22 cellular contexts compared by ENCODE assay signal in the genomic region with DNA sequence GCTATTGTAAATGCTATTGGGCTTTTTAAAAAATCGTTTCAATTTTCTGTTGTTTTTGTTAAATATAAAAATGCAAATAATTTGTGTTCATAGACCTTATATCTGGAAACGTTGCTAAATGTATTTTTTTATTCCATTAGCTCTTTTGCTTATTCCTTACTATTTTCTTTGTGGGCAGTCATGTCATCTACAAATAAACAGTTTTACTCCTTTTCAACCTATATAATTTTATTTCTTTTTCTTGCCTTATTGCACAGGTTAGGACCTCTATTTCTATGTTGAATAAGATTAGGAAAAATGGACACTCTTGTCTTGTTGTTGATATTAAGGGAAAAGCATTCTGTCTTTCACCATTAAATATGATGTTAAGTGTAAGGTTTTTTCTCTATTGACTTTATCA.
DNase-seq lines count a peak whose midpoint lies in the region; FAIRE-seq and TF ChIP-seq lines count a peak whose summit lies in the region.
"Had no signal": no experiment of that assay in that cellular context is flagged by ENCODE, and none has a peak within 500 bp of the region (broad histone marks: within the 10 kb centered on the region; RNA-seq: fewer than 3 reads in every experiment).

No MANE protein-coding gene starts in this region.

- no peak for DNase-seq in astrocyte (ENCODE audit: low read depth)
- no peak for DNase-seq in EL
- DNase-seq in ovary, result no peak
- DNase-seq in breast epithelium (ENCODE audit: low spot score in 2 of 2), result no peak
- DNase-seq in coronary artery (ENCODE audit: low spot score), result no peak
- DNase-seq: 8988T; AML-193; Caco-2; Calu3; CD4-positive, alpha-beta T cell; CD8-positive, alpha-beta T cell; DMS79 treated with DMSO at 0.1 percent for 48 hours; GF-D8 had no signal

- TF ChIP-seq CTCF in astrocyte (IDR thresholded peaks at IDR 0.05; ENCODE audit: insufficient read depth, low read depth, low read length) (no peak), ovary (IDR thresholded peaks at IDR 0.05) (no peak), breast epithelium (IDR thresholded peaks at IDR 0.05) (no peak), coronary artery (IDR thresholded peaks at IDR 0.05) (no peak)

- TF ChIP-seq POLR2A in ovary (IDR thresholded peaks at IDR 0.05) (no peak), breast epithelium (IDR thresholded peaks at IDR 0.05) (no peak)

- no peak overlapping the region for H3K4me2 ChIP-seq in astrocyte (ENCODE audit: low read length)
- H3K4me2 ChIP-seq: A549; BLaER1 treated with 17β-estradiol and CSF1 and Interleukin-3, amounts not matched to agents 10 nM and 100 nM had no signal

- no peak overlapping the region for H2AFZ ChIP-seq in astrocyte (ENCODE audit: low read depth, low read length)

- no peaks in the 10 kb centered on the region for H3K36me3 ChIP-seq in astrocyte (ENCODE audit: insufficient read depth, low read length)
- no peaks in the 10 kb centered on the region for H3K36me3 ChIP-seq in ovary
- no peaks in the 10 kb centered on the region for H3K36me3 ChIP-seq in breast epithelium
- H3K36me3 ChIP-seq: BLaER1 treated with 17β-estradiol and CSF1 and Interleukin-3, amounts not matched to agents 10 nM and 100 nM had no signal

- no peaks in the 10 kb centered on the region for H3K36me3 Mint-ChIP-seq in astrocyte (ENCODE audit: low read depth, unreplicated experiment)
- H3K36me3 Mint-ChIP-seq: CD8-positive, alpha-beta T cell had no signal

- no peak for TF ChIP-seq EP300 in ovary (IDR thresholded peaks at IDR 0.05)

- intact Hi-C loops in ovary (cut with DNase I) (no loop called here), breast epithelium (cut with DNase I; ENCODE audit: low total_unique reads) (no loop called here)

- H3K27me3 ChIP-seq in astrocyte (ENCODE audit: insufficient read depth, low read length), result no peaks in the 10 kb centered on the region
- no peaks in the 10 kb centered on the region for H3K27me3 ChIP-seq in ovary
- H3K27me3 ChIP-seq in breast epithelium, result no peaks in the 10 kb centered on the region
- H3K27me3 ChIP-seq: BLaER1 treated with 17β-estradiol and CSF1 and Interleukin-3, amounts not matched to agents 10 nM and 100 nM had no signal

- H3K4me1 ChIP-seq in astrocyte (ENCODE audit: insufficient read depth, low read length) (no peaks in the 10 kb centered on the region), ovary (ENCODE audit: insufficient read depth) (no peaks in the 10 kb centered on the region), breast epithelium (no peaks in the 10 kb centered on the region)
- H3K4me1 ChIP-seq: A549; BLaER1 treated with 17β-estradiol and CSF1 and Interleukin-3, amounts not matched to agents 10 nM and 100 nM; Caco-2 had no signal

- H3K4me3 ChIP-seq in astrocyte (ENCODE audit: insufficient read depth, low read depth, low read length), result no peak overlapping the region
- no peak overlapping the region for H3K4me3 ChIP-seq in ovary
- no peak overlapping the region for H3K4me3 ChIP-seq in breast epithelium
- H3K4me3 ChIP-seq in coronary artery, result no peak overlapping the region
- H3K4me3 ChIP-seq: A549; BLaER1 treated with 17β-estradiol and CSF1 and Interleukin-3, amounts not matched to agents 10 nM and 100 nM had no signal

- H3K9me3 Mint-ChIP-seq in astrocyte (ENCODE audit: unreplicated experiment), result peaks cover 14% of the 10 kb centered on the region

- H3K4me3 Mint-ChIP-seq in astrocyte (ENCODE audit: unreplicated experiment), result no peak overlapping the region
- H3K4me3 Mint-ChIP-seq: B cell; CD4-positive, alpha-beta T cell; CD8-positive, alpha-beta T cell had no signal

- H3K9ac ChIP-seq in astrocyte (ENCODE audit: low read length), result no peak overlapping the region
- H3K9ac ChIP-seq: BLaER1 treated with 17β-estradiol and CSF1 and Interleukin-3, amounts not matched to agents 10 nM and 100 nM had no signal

- peaks cover 7% of the 10 kb centered on the region for H3K4me1 Mint-ChIP-seq in astrocyte (ENCODE audit: low read depth, unreplicated experiment)
- H3K4me1 Mint-ChIP-seq: B cell had no signal

- H3K79me2 ChIP-seq in astrocyte (ENCODE audit: insufficient read depth, low read length), result no peaks in the 10 kb centered on the region

- H4K20me1 ChIP-seq in astrocyte (ENCODE audit: insufficient read depth, low read length), result no peaks in the 10 kb centered on the region
- H4K20me1 ChIP-seq: BLaER1 treated with 17β-estradiol and CSF1 and Interleukin-3, amounts not matched to agents 10 nM and 100 nM had no signal

- no peaks in the 10 kb centered on the region for H3K9me3 ChIP-seq in astrocyte (ENCODE audit: insufficient read depth, low read depth, low read length)
- H3K9me3 ChIP-seq in ovary, result no peaks in the 10 kb centered on the region
- no peaks in the 10 kb centered on the region for H3K9me3 ChIP-seq in breast epithelium
- H3K9me3 ChIP-seq: Caco-2 had no signal

- no peak overlapping the region for H3K27ac Mint-ChIP-seq in astrocyte (ENCODE audit: unreplicated experiment)
- H3K27ac Mint-ChIP-seq: B cell; CD4-positive, alpha-beta T cell; CD8-positive, alpha-beta T cell had no signal

- FAIRE-seq in G401.6 (lab: Jason Lieb, UNC) (peak; percentile 21), TTC549 (lab: Jason Lieb, UNC) (peak; percentile 41), astrocyte (lab: Jason Lieb, UNC) (peak; percentile 32)
- FAIRE-seq: A549, D721Med, GM12891, GM19239 had no signal

- H3K27me3 Mint-ChIP-seq in astrocyte (ENCODE audit: low read depth, unreplicated experiment), result no peaks in the 10 kb centered on the region
- H3K27me3 Mint-ChIP-seq: B cell had no signal

- no peak overlapping the region for H3K27ac ChIP-seq in astrocyte (ENCODE audit: low read depth, low read length)
- no peak overlapping the region for H3K27ac ChIP-seq in ovary
- H3K27ac ChIP-seq in breast epithelium, result no peak overlapping the region
- no peak overlapping the region for H3K27ac ChIP-seq in coronary artery
- H3K27ac ChIP-seq: A549; BLaER1 treated with 17β-estradiol and CSF1 and Interleukin-3, amounts not matched to agents 10 nM and 100 nM; C4-2B had no signal

- 81 to 86% (median 81%) methylated on average over 2 of the region's 2 CpGs for WGBS in ovary, 3 donors
